ENCODE assay signal across 13 cellular contexts in genomic region chr17:63571632-63572310, GRCh38.
DNase-seq lines count a peak whose midpoint lies in the region; ATAC-seq and TF ChIP-seq lines count a peak whose summit lies in the region.
"Had no signal": no experiment of that assay in that cellular context is flagged by ENCODE, and none has a peak within 500 bp of the region (broad histone marks: within the 10 kb centered on the region; RNA-seq: fewer than 3 reads in every experiment).

No MANE protein-coding gene starts in this region.

- H3K4me1 Mint-ChIP-seq in stimulated activated naive B cell treated with anti-CD40 and anti-IgM and Interleukin-4, amounts not matched to agents 10 μg/mL and 1 μg/mL and 100 μg/mL, for 72 hours, result peaks cover 26 to 52% of the 10 kb centered on the region in 2 donors

- H3K9me3 Mint-ChIP-seq in stimulated activated naive B cell treated with anti-CD40 and anti-IgM and Interleukin-4, amounts not matched to agents 10 μg/mL and 1 μg/mL and 100 μg/mL, for 72 hours, result no peaks in the 10 kb centered on the region

- no peaks in the 10 kb centered on the region for H3K27me3 Mint-ChIP-seq in stimulated activated naive B cell treated with anti-CD40 and anti-IgM and Interleukin-4, amounts not matched to agents 10 μg/mL and 1 μg/mL and 100 μg/mL, for 72 hours

- H3K4me3 ChIP-seq in AG10803 (ENCODE audit: low read length), result no peak overlapping the region
- H3K4me3 ChIP-seq in HFF-Myc (replicated peaks; ENCODE audit: low read depth, low read length), result no peak overlapping the region
- H3K4me3 ChIP-seq: gastroesophageal sphincter, uterus had no signal

- TF ChIP-seq CTCF in AG10803 (conservative IDR thresholded peaks at IDR 0.05; ENCODE audit: low read length) (no peak), HFF-Myc (IDR thresholded peaks at IDR 0.05; ENCODE audit: low read depth, low read length, missing control alignments) (no peak)

- ATAC-seq in GM21737 (IDR thresholded peaks at IDR 0.05; ENCODE audit: unreplicated experiment) (no peak), GM21381 (IDR thresholded peaks at IDR 0.05; ENCODE audit: unreplicated experiment) (no peak), HG03469 (IDR thresholded peaks at IDR 0.05; ENCODE audit: unreplicated experiment) (no peak)
- ATAC-seq in stimulated activated naive B cell treated with anti-CD40 and anti-IgM and Interleukin-4, amounts not matched to agents 10 μg/mL and 1 μg/mL and 100 μg/mL, for 72 hours (replicated peaks), result no peak
- ATAC-seq: gastroesophageal sphincter had no signal

- DNase-seq in AG10803 (ENCODE audit: low read depth), result peak; percentile 77
- DNase-seq in HFF-Myc (ENCODE audit: extremely low read depth, low read depth), result peak; percentile 46
- peak; percentile 91 for DNase-seq in amniotic epithelial cell (ENCODE audit: low read depth)
- peak; percentile 52 for DNase-seq in kidney tubule cell (ENCODE audit: low spot score)
- DNase-seq in stimulated activated naive B cell treated with anti-CD40 and anti-IgM and Interleukin-4, amounts not matched to agents 10 μg/mL and 1 μg/mL and 100 μg/mL, for 72 hours, result no peak
- DNase-seq: activated effector memory CD4-positive, alpha-beta T cell treated with anti-CD3 and anti-CD28 coated beads, Interleukin-2, amount 50 U/mL, for 16 hours; GDM1; NCI-H1105 treated with DMSO at 0.1 percent for 48 hours; uterus had no signal

- H3K27ac Mint-ChIP-seq in stimulated activated naive B cell treated with anti-CD40 and anti-IgM and Interleukin-4, amounts not matched to agents 10 μg/mL and 1 μg/mL and 100 μg/mL, for 72 hours, result no peak overlapping the region

- peaks cover 15 to 17% of the 10 kb centered on the region in 2 donors for H3K36me3 Mint-ChIP-seq in stimulated activated naive B cell treated with anti-CD40 and anti-IgM and Interleukin-4, amounts not matched to agents 10 μg/mL and 1 μg/mL and 100 μg/mL, for 72 hours

- H3K4me3 Mint-ChIP-seq in stimulated activated naive B cell treated with anti-CD40 and anti-IgM and Interleukin-4, amounts not matched to agents 10 μg/mL and 1 μg/mL and 100 μg/mL, for 72 hours, result no peak overlapping the region
